1 cellular context compared by ENCODE assay signal in genomic region chr14:47365248-47365647, GRCh38.
TF ChIP-seq lines count a peak whose summit lies in the region.

No MANE protein-coding gene starts in this region.

TF ChIP-seq in WTC11, 78 proteins besides CTCF, POLR2A, EP300 and RAD21 (continued from another document):
- TF ChIP-seq ATF2 (CRISPR knock-in tag; IDR thresholded peaks at IDR 0.05; ENCODE audit: borderline replicate concordance, low read depth), result no peak
- no peak for TF ChIP-seq ZNF416 (CRISPR knock-in tag; IDR thresholded peaks at IDR 0.05)
- TF ChIP-seq SP1 (CRISPR knock-in tag; conservative IDR thresholded peaks at IDR 0.05), result no peak
- no peak for TF ChIP-seq ZNF671 (CRISPR knock-in tag; IDR thresholded peaks at IDR 0.05)
- no peak for TF ChIP-seq SMAD3 (CRISPR knock-in tag; IDR thresholded peaks at IDR 0.05; ENCODE audit: borderline replicate concordance)
- TF ChIP-seq ZBTB43 (CRISPR knock-in tag; IDR thresholded peaks at IDR 0.05), result no peak
- no peak for TF ChIP-seq ETV6 (CRISPR knock-in tag; IDR thresholded peaks at IDR 0.05)
- TF ChIP-seq CBFB (CRISPR knock-in tag; IDR thresholded peaks at IDR 0.05; ENCODE audit: low read depth), result no peak
- TF ChIP-seq ATF1 (CRISPR knock-in tag; IDR thresholded peaks at IDR 0.05), result no peak
- TF ChIP-seq FOXP1 (CRISPR knock-in tag; IDR thresholded peaks at IDR 0.05; ENCODE audit: borderline replicate concordance), result no peak
- no peak for TF ChIP-seq NFYB (CRISPR knock-in tag; conservative IDR thresholded peaks at IDR 0.05; ENCODE audit: low read depth)
- TF ChIP-seq ATF6 (CRISPR knock-in tag; IDR thresholded peaks at IDR 0.05), result no peak
- no peak for TF ChIP-seq ZNF425 (CRISPR knock-in tag; conservative IDR thresholded peaks at IDR 0.05)
- TF ChIP-seq STAT6 (CRISPR knock-in tag; conservative IDR thresholded peaks at IDR 0.05; ENCODE audit: low read depth), result no peak
